ENCODE assay signal across 31 cellular contexts in genomic region chr6:69122407-69122773, GRCh38.
DNase-seq lines count a peak whose midpoint lies in the region; ATAC-seq, FAIRE-seq and TF ChIP-seq lines count a peak whose summit lies in the region.
"Had no signal": no experiment of that assay in that cellular context is flagged by ENCODE, and none has a peak within 500 bp of the region (broad histone marks: within the 10 kb centered on the region; RNA-seq: fewer than 3 reads in every experiment).

No MANE protein-coding gene starts in this region.

- H3K27me3 ChIP-seq in HepG2 (ENCODE audit: control insufficient read depth in 1 of 2, insufficient read depth in 2 of 2, low read length in 2 of 2) (no peaks in the 10 kb centered on the region), right lobe of liver (no peaks in the 10 kb centered on the region), K562 (ENCODE audit: control insufficient read depth in 2 of 2, insufficient read depth in 2 of 2, low read length in 2 of 2) (no peaks in the 10 kb centered on the region)
- H3K27me3 ChIP-seq: BE2C; BLaER1; BLaER1 treated with 17β-estradiol and CSF1 and Interleukin-3, amounts not matched to agents 10 nM and 100 nM had no signal

- FAIRE-seq in HepG2 (lab: Jason Lieb, UNC) = no peak
- FAIRE-seq in K562 (lab: Jason Lieb, UNC) = no peak
- FAIRE-seq: A204.1, A549, D721Med had no signal

- no peaks in the 10 kb centered on the region for H3K36me3 ChIP-seq in HepG2 (replicated peaks in 1 of 2; ENCODE audit: control insufficient read depth in 1 of 2, insufficient read depth in 2 of 2, low read length in 2 of 2)
- H3K36me3 ChIP-seq in right lobe of liver = no peaks in the 10 kb centered on the region
- no peaks in the 10 kb centered on the region for H3K36me3 ChIP-seq in K562 (ENCODE audit: control insufficient read depth, insufficient read depth, low read length)
- H3K36me3 ChIP-seq: BE2C; BLaER1; BLaER1 treated with 17β-estradiol and CSF1 and Interleukin-3, amounts not matched to agents 10 nM and 100 nM had no signal

- H2AFZ ChIP-seq in HepG2 (ENCODE audit: low read length) (no peak overlapping the region), K562 (ENCODE audit: low read depth, low read length) (no peak overlapping the region)

- H3K79me2 ChIP-seq in HepG2 (ENCODE audit: insufficient read depth, low read length) (no peaks in the 10 kb centered on the region), K562 (ENCODE audit: control insufficient read depth, insufficient read depth, low read length) (no peaks in the 10 kb centered on the region)

- no peak for TF ChIP-seq EP300 in HepG2 (IDR thresholded peaks at IDR 0.05; ENCODE audit: low read depth in 2 of 2, low read length in 2 of 2)
- no peak for TF ChIP-seq EP300 in HepG2 (CRISPR knock-in tag; IDR thresholded peaks at IDR 0.05; ENCODE audit: borderline replicate concordance)
- TF ChIP-seq EP300 in K562 (IDR thresholded peaks at IDR 0.05; ENCODE audit: low read length) = no peak

- H3K4me1 ChIP-seq in HepG2 (ENCODE audit: insufficient read depth, low read length) = no peaks in the 10 kb centered on the region
- no peaks in the 10 kb centered on the region for H3K4me1 ChIP-seq in right lobe of liver
- peaks cover 0 to 4% of the 10 kb centered on the region in 2 experiments; a peak in 1 of 5 replicates for H3K4me1 ChIP-seq in K562 (replicated peaks in 1 of 2; ENCODE audit: control insufficient read depth in 2 of 2, insufficient read depth in 2 of 2, low read length in 2 of 2)
- H3K4me1 ChIP-seq: A549; BE2C; BLaER1; BLaER1 treated with 17β-estradiol and CSF1 and Interleukin-3, amounts not matched to agents 10 nM and 100 nM; Caco-2 had no signal

- H3K27ac ChIP-seq in HepG2 (ENCODE audit: extremely low read length, insufficient read depth, low read length) (no peak overlapping the region), right lobe of liver (no peak overlapping the region), K562 (ENCODE audit: extremely low read depth, low read depth, low read length) (no peak overlapping the region)
- H3K27ac ChIP-seq: 22Rv1; A549; BLaER1; BLaER1 treated with 17β-estradiol and CSF1 and Interleukin-3, amounts not matched to agents 10 nM and 100 nM; C4-2B had no signal

- H4K20me1 ChIP-seq in HepG2 (ENCODE audit: insufficient read depth, low read length) (no peaks in the 10 kb centered on the region), K562 (replicated peaks; ENCODE audit: control insufficient read depth, insufficient read depth, low read length) (no peaks in the 10 kb centered on the region)
- H4K20me1 ChIP-seq: BLaER1; BLaER1 treated with 17β-estradiol and CSF1 and Interleukin-3, amounts not matched to agents 10 nM and 100 nM had no signal

- CTCF ChIA-PET in HepG2 (lab: Yijun Ruan, JAX; ENCODE audit: low intra/inter-chr PET ratio, low total read pairs) (no interaction called here), K562 (lab: Yijun Ruan, JAX; ENCODE audit: low intra/inter-chr PET ratio) (no interaction called here)

- in situ Hi-C loops in HepG2 (cut with HindIII; ENCODE audit: extremely low pct_ligation_motif_present, low pct_unique_long_range_greater_than_20kb) (no loop called here), K562 (cut with MboI) (no loop called here)

- TF ChIP-seq RAD21 in HepG2 (CRISPR knock-in tag; IDR thresholded peaks at IDR 0.05) (no peak), K562 (CRISPR knock-in tag; conservative IDR thresholded peaks at IDR 0.05 in 1 of 2, IDR thresholded peaks at IDR 0.05 in 1 of 2) (no peak)

- TF ChIP-seq CTCF in HepG2 (CRISPR knock-in tag; IDR thresholded peaks at IDR 0.05) (no peak), right lobe of liver (IDR thresholded peaks at IDR 0.05) (no peak), K562 (IDR thresholded peaks at IDR 0.05 in 2 of 3, conservative IDR thresholded peaks at IDR 0.05 in 1 of 3; ENCODE audit: insufficient read depth in 2 of 3, low read depth in 1 of 3, low read length in 3 of 3) (no peak)

- intact Hi-C loops in HepG2 (cut with micrococcal nuclease; ENCODE audit: unreplicated experiment) (no loop called here), right lobe of liver (cut with DNase I) (no loop called here), K562 (cut with micrococcal nuclease) (no loop called here)

- POLR2A ChIA-PET in HepG2 (lab: Yijun Ruan, JAX) = no interaction called here
- POLR2A ChIA-PET in K562 (lab: Yijun Ruan, JAX) = no interaction called here

- H3K9ac ChIP-seq in HepG2 (ENCODE audit: insufficient read depth, low read depth, low read length) = no peak overlapping the region
- no peak overlapping the region for H3K9ac ChIP-seq in K562 (ENCODE audit: insufficient read depth in 1 of 2, low read depth in 2 of 2, low read length in 2 of 2)
- H3K9ac ChIP-seq: BLaER1; BLaER1 treated with 17β-estradiol and CSF1 and Interleukin-3, amounts not matched to agents 10 nM and 100 nM had no signal

- no peak for DNase-seq in HepG2 (ENCODE audit: low spot score)
- no peak for DNase-seq in right lobe of liver
- DNase-seq in K562 (ENCODE audit: extremely low read depth in 1 of 4, low spot score in 3 of 4) = no peak
- no peak for DNase-seq in NCI-H187 treated with DMSO at 0.1 percent for 48 hours (lab: John Stamatoyannopoulos, UW)
- DNase-seq: 8988T; ACHN; AML-193; BE2C; C1 segment of cervical spinal cord; Caco-2; Calu3; CD4-positive, alpha-beta memory T cell; CD4-positive, alpha-beta T cell; CD4-positive, CD25-positive, alpha-beta regulatory T cell; CD8-positive, alpha-beta memory T cell; CD8-positive, alpha-beta T cell; COR-L47; DMS 273 treated with DMSO at 0.1 percent for 48 hours; DMS153; DMS53; DMS79; DMS79 treated with DMSO at 0.1 percent for 48 hours; DND-41; EL had no signal

- no peak for TF ChIP-seq POLR2A in HepG2 (IDR thresholded peaks at IDR 0.05; ENCODE audit: insufficient read depth in 1 of 2, low read depth in 2 of 2, low read length in 2 of 2)
- no peak for TF ChIP-seq POLR2A in right lobe of liver (IDR thresholded peaks at IDR 0.05)
- TF ChIP-seq POLR2A in K562 (conservative IDR thresholded peaks at IDR 0.05) = no peak

- H3K9me3 ChIP-seq in HepG2 (ENCODE audit: low read length) = no peaks in the 10 kb centered on the region
- H3K9me3 ChIP-seq in right lobe of liver = no peaks in the 10 kb centered on the region
- H3K9me3 ChIP-seq in K562 (replicated peaks; ENCODE audit: control insufficient read depth, insufficient read depth, low read depth, low read length) = no peaks in the 10 kb centered on the region
- H3K9me3 ChIP-seq: A549, BE2C, Caco-2 had no signal

- no peak for ATAC-seq in HepG2
- no peak for ATAC-seq in right lobe of liver
- no peak for ATAC-seq in K562
- ATAC-seq: A549; CD8-positive, alpha-beta T cell had no signal

- BruUV-seq in HepG2 (replicated peaks; lab: Mats Ljungman, UMichigan) (no TSS peak), K562 (replicated peaks; lab: Mats Ljungman, UMichigan) (no TSS peak)

- H3K4me2 ChIP-seq in HepG2 (ENCODE audit: low read depth, low read length) = no peak overlapping the region
- H3K4me2 ChIP-seq in K562 (ENCODE audit: insufficient read depth, low read length) = no peak overlapping the region
- H3K4me2 ChIP-seq: A549; BLaER1; BLaER1 treated with 17β-estradiol and CSF1 and Interleukin-3, amounts not matched to agents 10 nM and 100 nM had no signal

- H3K9me1 ChIP-seq in K562 (ENCODE audit: control insufficient read depth, insufficient read depth, low read length) = no peaks in the 10 kb centered on the region

- H3K4me3 ChIP-seq in HepG2 (replicated peaks in 1 of 3; ENCODE audit: insufficient read depth in 1 of 3, low read depth in 2 of 3, low read length in 3 of 3) (no peak overlapping the region), right lobe of liver (no peak overlapping the region), K562 (no peak overlapping the region)
- H3K4me3 ChIP-seq: A549; BLaER1; BLaER1 treated with 17β-estradiol and CSF1 and Interleukin-3, amounts not matched to agents 10 nM and 100 nM had no signal

TF ChIP-seq in HepG2, 621 proteins besides CTCF, POLR2A, EP300 and RAD21:
- TF ChIP-seq HNRNPK (IDR thresholded peaks at IDR 0.05; ENCODE audit: low read depth, low read length, poor library complexity, severe bottlenecking) (peak; percentile 86), CBX5 (CRISPR knock-in tag; IDR thresholded peaks at IDR 0.05; ENCODE audit: borderline replicate concordance) (no peak)

TF ChIP-seq in K562, 482 proteins besides CTCF, POLR2A, EP300 and RAD21:
- TF ChIP-seq IRF9 (tag; IDR thresholded peaks at IDR 0.05) = no peak
- TF ChIP-seq CSDE1 (IDR thresholded peaks at IDR 0.05) = no peak
- TF ChIP-seq PCBP1 (IDR thresholded peaks at IDR 0.05; ENCODE audit: low read depth, low read length, poor library complexity, severe bottlenecking) = peak; percentile 57
- TF ChIP-seq PCBP2 (IDR thresholded peaks at IDR 0.05; ENCODE audit: low read depth, low read length, poor library complexity, severe bottlenecking) = peak; percentile 27
- peak; percentile 85 for TF ChIP-seq HNRNPK (IDR thresholded peaks at IDR 0.05; ENCODE audit: low read depth, low read length, poor library complexity, severe bottlenecking)
TF ChIP-seq in K562: peak in this region for 3.

Comparison
In these comparisons a context has a peak if more than half of its experiments do, and no peak if none do; other contexts are left out.
1. Of the 241 proteins assayed by ChIP-seq in both HepG2 and K562: peak only in HepG2: none; only in K562: PCBP1 and PCBP2; in both: HNRNPK; in neither: 238.